Comparison of ENCODE assay signal across 19 cellular contexts in the genomic region with DNA sequence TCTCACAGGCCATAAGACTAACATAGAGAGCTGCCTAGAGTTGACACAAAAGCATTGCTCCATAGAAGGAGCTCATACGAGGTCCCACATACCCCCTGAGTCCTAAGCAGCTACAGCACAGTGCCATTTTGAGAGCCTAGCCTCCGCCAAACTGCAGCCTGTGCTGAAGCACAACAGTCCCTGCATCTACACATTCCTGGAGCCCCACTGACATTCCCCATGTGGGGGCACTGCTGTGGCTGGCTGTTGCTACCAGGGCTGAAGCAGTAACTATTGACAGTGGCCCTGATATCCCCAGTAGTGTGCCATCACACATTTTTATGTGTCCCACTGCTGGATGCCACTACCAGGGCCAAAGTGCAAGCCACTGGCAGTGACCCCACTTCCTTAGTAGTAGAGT.
DNase-seq lines count a peak whose midpoint lies in the region; ATAC-seq, FAIRE-seq and TF ChIP-seq lines count a peak whose summit lies in the region.
"Had no signal": no experiment of that assay in that cellular context is flagged by ENCODE, and none has a peak within 500 bp of the region (broad histone marks: within the 10 kb centered on the region; RNA-seq: fewer than 3 reads in every experiment).

No MANE protein-coding gene starts in this region.

- no peaks in the 10 kb centered on the region for H3F3A ChIP-seq in GM23338 (replicated peaks; ENCODE audit: low read depth)

- ATAC-seq in GM23338 (peak; percentile 91), HG02759 (IDR thresholded peaks at IDR 0.05; ENCODE audit: unreplicated experiment) (no peak), HG03097 (IDR thresholded peaks at IDR 0.05; ENCODE audit: low FRiP score, unreplicated experiment) (no peak)
- ATAC-seq: GM12878, HCT116 had no signal

- peaks cover 21% of the 10 kb centered on the region for H3K9me3 Mint-ChIP-seq in GM23338
- peaks cover 11% of the 10 kb centered on the region for H3K9me3 Mint-ChIP-seq in activated T-helper 2 cell treated with anti-CD3 and anti-CD28 coated beads, Interferon-gamma antibody, Interleukin-2, Interleukin-4, amounts not matched to agents 10 μg/mL and 5 μg/mL and 100 μg/mL, durations not matched to agents 14 hours and 24 hours and 36 hours

- CTCF ChIA-PET in H1 (lab: Charles Lee; ENCODE audit: partially characterized antibody) = interaction anchor here (1.4 kb wide), 1 partner anchor 23 kb away, joined by 3 read pairs; no protein-coding TSS in a partner anchor

- H3K27me3 Mint-ChIP-seq in GM23338 (ENCODE audit: insufficient read depth, low read depth, poor library complexity) = peaks cover 4% of the 10 kb centered on the region
- H3K27me3 Mint-ChIP-seq in activated T-helper 2 cell treated with anti-CD3 and anti-CD28 coated beads, Interferon-gamma antibody, Interleukin-2, Interleukin-4, amounts not matched to agents 10 μg/mL and 5 μg/mL and 100 μg/mL, durations not matched to agents 14 hours and 24 hours and 36 hours (ENCODE audit: low read depth) = no peaks in the 10 kb centered on the region

- no peak overlapping the region for H3K27ac Mint-ChIP-seq in GM23338
- no peak overlapping the region for H3K27ac Mint-ChIP-seq in activated T-helper 2 cell treated with anti-CD3 and anti-CD28 coated beads, Interferon-gamma antibody, Interleukin-2, Interleukin-4, amounts not matched to agents 10 μg/mL and 5 μg/mL and 100 μg/mL, durations not matched to agents 14 hours and 24 hours and 36 hours
- H3K27ac Mint-ChIP-seq: CD4-positive, alpha-beta memory T cell; HFFc6 had no signal

- no peak overlapping the region for H4K8ac ChIP-seq in H1 (ENCODE audit: extremely low read depth, insufficient read depth, low read length)

- H3K4me3 Mint-ChIP-seq in GM23338 = no peak overlapping the region
- H3K4me3 Mint-ChIP-seq in activated T-helper 2 cell treated with anti-CD3 and anti-CD28 coated beads, Interferon-gamma antibody, Interleukin-2, Interleukin-4, amounts not matched to agents 10 μg/mL and 5 μg/mL and 100 μg/mL, durations not matched to agents 14 hours and 24 hours and 36 hours (ENCODE audit: low read depth) = no peak overlapping the region
- H3K4me3 Mint-ChIP-seq: CD14-positive monocyte; CD4-positive, alpha-beta memory T cell; HFFc6 had no signal

- POLR2A ChIA-PET in H1 (lab: Charles Lee; ENCODE audit: partially characterized antibody) = interaction anchor here (1.0 kb wide), 1 partner anchor 76 kb away, joined by 3 read pairs; no protein-coding TSS in a partner anchor

- H3K79me2 ChIP-seq in GM23338 (replicated peaks; ENCODE audit: insufficient read depth) = no peaks in the 10 kb centered on the region
- no peaks in the 10 kb centered on the region for H3K79me2 ChIP-seq in H1 (ENCODE audit: control insufficient read depth in 1 of 2, insufficient read depth in 2 of 2, low read length in 2 of 2)

- H3K4me2 ChIP-seq in GM23338 (no peak overlapping the region), H1 (ENCODE audit: insufficient read depth in 1 of 2, low read depth in 2 of 2, low read length in 2 of 2) (no peak overlapping the region)
- H3K4me2 ChIP-seq: BLaER1 had no signal

- H3K14ac ChIP-seq in H1 (ENCODE audit: insufficient read length) = no peak overlapping the region

- H3K27me3 ChIP-seq in GM23338 (ENCODE audit: insufficient read depth) = no peaks in the 10 kb centered on the region
- no peaks in the 10 kb centered on the region for H3K27me3 ChIP-seq in H1 (replicated peaks in 1 of 4; ENCODE audit: control insufficient read depth in 3 of 4, extremely low read depth in 1 of 4, insufficient read depth in 3 of 4, low read length in 3 of 4)
- H3K27me3 ChIP-seq: BLaER1 had no signal

- 90% methylated on average over 2 of the region's 2 CpGs; no CpG with 5 or more reads in 1 of the 2 experiments for WGBS in H1 (ENCODE audit: extremely low coverage in 1 of 2, insufficient coverage in 1 of 2, insufficient read length in 1 of 2, insufficient replicate concordance in 2 of 2, low coverage in 1 of 2, low lambda C conversion rate in 2 of 2, missing lambda C conversion rate in 1 of 2), 2 experiments

- H3K4me1 Mint-ChIP-seq in GM23338 = peaks cover 3% of the 10 kb centered on the region; the same call in 1 of the 3 replicates
- H3K4me1 Mint-ChIP-seq in activated T-helper 2 cell treated with anti-CD3 and anti-CD28 coated beads, Interferon-gamma antibody, Interleukin-2, Interleukin-4, amounts not matched to agents 10 μg/mL and 5 μg/mL and 100 μg/mL, durations not matched to agents 14 hours and 24 hours and 36 hours (ENCODE audit: low read depth) = no peaks in the 10 kb centered on the region
- H3K4me1 Mint-ChIP-seq: CD14-positive monocyte; CD4-positive, alpha-beta memory T cell had no signal

- H2BK5ac ChIP-seq in H1 (ENCODE audit: low read depth, low read length) = no peak overlapping the region

- H3K36me3 Mint-ChIP-seq in GM23338 (ENCODE audit: low read depth) = peaks cover 5% of the 10 kb centered on the region; the same call in 1 of the 3 replicates
- no peaks in the 10 kb centered on the region for H3K36me3 Mint-ChIP-seq in activated T-helper 2 cell treated with anti-CD3 and anti-CD28 coated beads, Interferon-gamma antibody, Interleukin-2, Interleukin-4, amounts not matched to agents 10 μg/mL and 5 μg/mL and 100 μg/mL, durations not matched to agents 14 hours and 24 hours and 36 hours (ENCODE audit: low read depth)
- H3K36me3 Mint-ChIP-seq: CD14-positive monocyte had no signal

- DNase-seq in GM23338 (ENCODE audit: low spot score) = peak; percentile 22
- DNase-seq in H1 (ENCODE audit: low read depth in 1 of 2, low spot score in 2 of 2) = no peak
- peak; percentile 44 for DNase-seq in iPS-NIHi11 (ENCODE audit: low spot score)
- DNase-seq in occipital lobe (lab: John Stamatoyannopoulos, UW) = no peak
- no peak for DNase-seq in activated T-helper 2 cell treated with anti-CD3 and anti-CD28 coated beads, Interferon-gamma antibody, Interleukin-2, Interleukin-4, amounts not matched to agents 10 μg/mL and 5 μg/mL and 100 μg/mL, durations not matched to agents 14 hours and 24 hours and 36 hours (ENCODE audit: low spot score)
- DNase-seq: 8988T, DMS153, DMS79 treated with DMSO at 0.1 percent for 48 hours, HFFc6 had no signal

- H2AK5ac ChIP-seq in H1 (ENCODE audit: low read depth, low read length) = no peak overlapping the region

- no peak overlapping the region for H3K9ac ChIP-seq in H1 (replicated peaks in 1 of 4; ENCODE audit: extremely low read depth in 1 of 4, low read depth in 3 of 4, low read length in 3 of 4)
- H3K9ac ChIP-seq: BLaER1 had no signal

- TF ChIP-seq RAD21 in H1 (IDR thresholded peaks at IDR 0.05 in 1 of 2, conservative IDR thresholded peaks at IDR 0.05 in 1 of 2; ENCODE audit: low read depth in 2 of 2, low read length in 2 of 2) = no peak

- H3K23me2 ChIP-seq in H1 (ENCODE audit: low read depth, low read length) = no peaks in the 10 kb centered on the region

- H3K36me3 ChIP-seq in GM23338 (ENCODE audit: insufficient read depth) = no peaks in the 10 kb centered on the region
- no peaks in the 10 kb centered on the region for H3K36me3 ChIP-seq in H1 (ENCODE audit: control insufficient read depth in 2 of 4, insufficient read depth in 4 of 4, low read length in 3 of 4)
- H3K36me3 ChIP-seq: BLaER1 had no signal

- H3K56ac ChIP-seq in H1 (replicated peaks; ENCODE audit: insufficient read length, low read depth, low read length) = no peak overlapping the region

- H2BK15ac ChIP-seq in H1 (ENCODE audit: low read length) = no peak overlapping the region

- H3K18ac ChIP-seq in H1 (ENCODE audit: extremely low read depth, low read length) = no peak overlapping the region

- 0 out of 4 replicates have a peak, but pooled peaks of 1 of the 2 experiments have one; percentile 15 for TF ChIP-seq CTCF in GM23338 (conservative IDR thresholded peaks at IDR 0.05; ENCODE audit: low read depth in 2 of 2)
- peak in 1 of 3 experiments; percentile 5; a peak in 1 of 4 replicates for TF ChIP-seq CTCF in H1 (IDR thresholded peaks at IDR 0.05; ENCODE audit: control extremely low read depth in 1 of 3, insufficient read depth in 1 of 3, low read depth in 1 of 3, low read length in 3 of 3)

- H3K27ac ChIP-seq in GM23338 (ENCODE audit: low read depth) (no peak overlapping the region), H1 (ENCODE audit: low read depth, low read length) (no peak overlapping the region)
- H3K27ac ChIP-seq: BLaER1, HL-60 had no signal

- no peaks in the 10 kb centered on the region for H3K79me1 ChIP-seq in H1 (ENCODE audit: low read depth, low read length)

- no peaks in the 10 kb centered on the region for H4K20me1 ChIP-seq in GM23338 (replicated peaks; ENCODE audit: insufficient read depth)
- no peaks in the 10 kb centered on the region for H4K20me1 ChIP-seq in H1 (replicated peaks in 1 of 2; ENCODE audit: control insufficient read depth in 1 of 2, insufficient read depth in 2 of 2, low read length in 2 of 2)
- H4K20me1 ChIP-seq: BLaER1 had no signal

- no peak overlapping the region for H3K4ac ChIP-seq in H1 (replicated peaks; ENCODE audit: insufficient read length, low read depth, low read length)

- no peaks in the 10 kb centered on the region for H3K4me1 ChIP-seq in GM23338 (ENCODE audit: insufficient read depth)
- H3K4me1 ChIP-seq in H1 (replicated peaks in 1 of 4; ENCODE audit: control insufficient read depth in 3 of 4, insufficient read depth in 4 of 4, low read length in 3 of 4) = no peaks in the 10 kb centered on the region
- H3K4me1 ChIP-seq: BLaER1 had no signal

- no peak overlapping the region for H4K91ac ChIP-seq in H1 (replicated peaks; ENCODE audit: insufficient read length, low read length)

- H2BK20ac ChIP-seq in H1 (ENCODE audit: low read length) = no peak overlapping the region

- H2AFZ ChIP-seq in GM23338 (no peak overlapping the region), H1 (ENCODE audit: low read length) (no peak overlapping the region)

- H3K9me2 ChIP-seq in GM23338 (ENCODE audit: insufficient read depth) = 0 out of 2 replicates have a peak, but pooled peaks cover 6% of the 10 kb centered on the region

- no peak overlapping the region for H4K5ac ChIP-seq in H1 (ENCODE audit: insufficient read length, low read depth, low read length)

- no peak for TF ChIP-seq EP300 in H1 (IDR thresholded peaks at IDR 0.05; ENCODE audit: borderline replicate concordance in 1 of 2, low read depth in 2 of 2, low read length in 2 of 2)

- intact Hi-C loops in activated T-helper 2 cell treated with anti-CD3 and anti-CD28 coated beads, Interferon-gamma antibody, Interleukin-2, Interleukin-4, amounts not matched to agents 10 μg/mL and 5 μg/mL and 100 μg/mL, durations not matched to agents 14 hours and 24 hours and 36 hours (cut with micrococcal nuclease) = no loop called here

- no peak overlapping the region for H2BK120ac ChIP-seq in H1 (replicated peaks; ENCODE audit: low read depth, low read length)

- no peak for FAIRE-seq in H1 (lab: Jason Lieb, UNC)
- FAIRE-seq: GM12878, GM19239, H54 had no signal

- H3K9me3 ChIP-seq in H1 (ENCODE audit: insufficient read depth in 2 of 2, low read depth in 1 of 2, low read length in 1 of 2) = peaks cover 20 to 29% of the 10 kb centered on the region in 2 experiments

- H3K23ac ChIP-seq in H1 (ENCODE audit: insufficient read length) = no peak overlapping the region

- no peak for TF ChIP-seq POLR2A in H1 (IDR thresholded peaks at IDR 0.05; ENCODE audit: control extremely low read depth in 1 of 2, low read depth in 2 of 2, low read length in 2 of 2)

- H3K4me3 ChIP-seq in GM23338 = no peak overlapping the region
- no peak overlapping the region for H3K4me3 ChIP-seq in H1 (ENCODE audit: extremely low read depth in 1 of 4, insufficient read depth in 2 of 4, low read depth in 3 of 4, low read length in 4 of 4)
- H3K4me3 ChIP-seq: BLaER1, GM12878 had no signal

- H2BK12ac ChIP-seq in H1 (ENCODE audit: low read depth, low read length) = no peak overlapping the region

Comparison
In these comparisons a context has a peak if more than half of its experiments do, and no peak if none do; other contexts are left out.
1. DNase-seq: peak in GM23338 (single experiment) and iPS-NIHi11 (single experiment); none in H1 (0 of 2), occipital lobe (single experiment) and activated T-helper 2 cell treated with anti-CD3 and anti-CD28 coated beads, Interferon-gamma antibody, Interleukin-2, Interleukin-4, amounts not matched to agents 10 μg/mL and 5 μg/mL and 100 μg/mL, durations not matched to agents 14 hours and 24 hours and 36 hours (single experiment).